1 cellular context compared by ENCODE assay signal in genomic region chr19:5147971-5148793, GRCh38.
TF ChIP-seq lines count a peak whose summit lies in the region.

No MANE protein-coding gene starts in this region.

TF ChIP-seq in WTC11, 78 proteins besides CTCF, POLR2A, EP300 and RAD21 (continued from another document):
- TF ChIP-seq ZNF532 (CRISPR knock-in tag; IDR thresholded peaks at IDR 0.05; ENCODE audit: borderline replicate concordance), result no peak
- TF ChIP-seq FOXK1 (CRISPR knock-in tag; IDR thresholded peaks at IDR 0.05), result no peak
- no peak for TF ChIP-seq CREM (CRISPR knock-in tag; IDR thresholded peaks at IDR 0.05)
- no peak for TF ChIP-seq NR3C1 (CRISPR knock-in tag; conservative IDR thresholded peaks at IDR 0.05; ENCODE audit: low read depth)
- TF ChIP-seq ATF3 (CRISPR knock-in tag; conservative IDR thresholded peaks at IDR 0.05), result no peak
- TF ChIP-seq ZNF425 (CRISPR knock-in tag; conservative IDR thresholded peaks at IDR 0.05), result no peak
- no peak for TF ChIP-seq ZSCAN18 (CRISPR knock-in tag; IDR thresholded peaks at IDR 0.05)
- TF ChIP-seq ATF2 (CRISPR knock-in tag; IDR thresholded peaks at IDR 0.05; ENCODE audit: borderline replicate concordance, low read depth), result no peak
- no peak for TF ChIP-seq IRF1 (CRISPR knock-in tag; IDR thresholded peaks at IDR 0.05)
- no peak for TF ChIP-seq TP53 (CRISPR knock-in tag; IDR thresholded peaks at IDR 0.05)
- TF ChIP-seq NFATC4 (CRISPR knock-in tag; IDR thresholded peaks at IDR 0.05), result no peak
- no peak for TF ChIP-seq ETV6 (CRISPR knock-in tag; IDR thresholded peaks at IDR 0.05)
- TF ChIP-seq AFF4 (CRISPR knock-in tag; IDR thresholded peaks at IDR 0.05; ENCODE audit: borderline replicate concordance), result no peak
- TF ChIP-seq TCF7 (CRISPR knock-in tag; IDR thresholded peaks at IDR 0.05; ENCODE audit: low read depth), result no peak
- TF ChIP-seq ZBTB43 (CRISPR knock-in tag; IDR thresholded peaks at IDR 0.05), result no peak
- TF ChIP-seq OVOL2 (CRISPR knock-in tag; IDR thresholded peaks at IDR 0.05; ENCODE audit: borderline replicate concordance), result no peak
TF ChIP-seq in WTC11: peak in this region for 0.
